In the genomic region with DNA sequence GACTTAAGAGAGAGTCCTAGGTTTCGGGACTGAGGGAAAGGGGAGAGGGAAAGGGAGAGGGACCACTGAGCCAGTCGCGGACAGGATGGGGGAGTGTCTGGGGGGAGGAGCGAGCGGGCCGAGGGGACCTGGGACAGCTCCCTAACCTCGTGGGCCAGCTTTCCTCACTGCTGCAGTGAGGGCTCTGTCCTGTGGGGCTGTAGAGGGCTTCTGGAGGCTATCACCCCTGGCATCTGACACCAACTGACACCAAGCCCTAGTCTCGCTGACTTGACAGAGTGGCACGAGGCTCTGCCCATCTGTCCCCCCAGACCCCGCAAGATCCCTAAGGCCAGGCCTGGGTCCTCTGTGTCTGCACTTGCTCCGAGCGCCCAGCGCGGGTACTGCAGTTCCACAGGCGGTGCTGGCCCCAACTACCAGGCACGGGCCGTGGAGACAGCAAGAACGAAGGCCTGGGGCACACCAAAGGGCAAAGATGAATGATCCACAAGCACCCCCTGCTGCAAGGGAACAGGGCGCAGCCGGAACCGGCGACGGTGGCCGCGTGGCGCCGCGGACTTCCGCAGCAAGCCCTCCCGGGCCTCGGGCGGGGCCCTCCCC, we compare ENCODE assay signal across 1 cellular context.
TF ChIP-seq lines count a peak whose summit lies in the region.

No MANE protein-coding gene starts in this region.

TF ChIP-seq in HCT116, 20 proteins besides CTCF, POLR2A, EP300 and RAD21 (continued from another document):
- TF ChIP-seq ZFX (IDR thresholded peaks at IDR 0.05): peak; percentile 27; the same call in 1 of the 2 replicates
TF ChIP-seq in HCT116: peak in this region for 1.
